Comparison of ENCODE assay signal across 1 cellular context in genomic region chr17:76938009-76938408, GRCh38.
TF ChIP-seq lines count a peak whose summit lies in the region.

No MANE protein-coding gene starts in this region.

TF ChIP-seq in IMR-90, 13 proteins besides CTCF, POLR2A, EP300 and RAD21 (continued from another document):
- TF ChIP-seq MAZ (IDR thresholded peaks at IDR 0.05; ENCODE audit: borderline replicate concordance, low read depth, low read length) (no peak), RCOR1 (IDR thresholded peaks at IDR 0.05; ENCODE audit: insufficient replicate concordance, low read length) (no peak), MAFK (IDR thresholded peaks at IDR 0.05; ENCODE audit: low read depth, low read length) (no peak), CEBPB (IDR thresholded peaks at IDR 0.05; ENCODE audit: low read depth, low read length) (no peak), CHD1 (IDR thresholded peaks at IDR 0.05; ENCODE audit: low read depth, low read length) (no peak), FOS (IDR thresholded peaks at IDR 0.05; ENCODE audit: low read depth, low read length) (no peak), RFX5 (IDR thresholded peaks at IDR 0.05; ENCODE audit: low read depth, low read length) (no peak), BHLHE40 (IDR thresholded peaks at IDR 0.05; ENCODE audit: low read depth, low read length) (no peak), SMC3 (IDR thresholded peaks at IDR 0.05; ENCODE audit: low read depth, low read length) (no peak)
- TF ChIP-seq, protein P1, sequence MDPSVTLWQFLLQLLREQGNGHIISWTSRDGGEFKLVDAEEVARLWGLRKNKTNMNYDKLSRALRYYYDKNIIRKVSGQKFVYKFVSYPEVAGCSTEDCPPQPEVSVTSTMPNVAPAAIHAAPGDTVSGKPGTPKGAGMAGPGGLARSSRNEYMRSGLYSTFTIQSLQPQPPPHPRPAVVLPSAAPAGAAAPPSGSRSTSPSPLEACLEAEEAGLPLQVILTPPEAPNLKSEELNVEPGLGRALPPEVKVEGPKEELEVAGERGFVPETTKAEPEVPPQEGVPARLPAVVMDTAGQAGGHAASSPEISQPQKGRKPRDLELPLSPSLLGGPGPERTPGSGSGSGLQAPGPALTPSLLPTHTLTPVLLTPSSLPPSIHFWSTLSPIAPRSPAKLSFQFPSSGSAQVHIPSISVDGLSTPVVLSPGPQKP (IDR thresholded peaks at IDR 0.05; ENCODE audit: borderline replicate concordance, low read depth, low read length), result no peak
- TF ChIP-seq, protein P2, sequence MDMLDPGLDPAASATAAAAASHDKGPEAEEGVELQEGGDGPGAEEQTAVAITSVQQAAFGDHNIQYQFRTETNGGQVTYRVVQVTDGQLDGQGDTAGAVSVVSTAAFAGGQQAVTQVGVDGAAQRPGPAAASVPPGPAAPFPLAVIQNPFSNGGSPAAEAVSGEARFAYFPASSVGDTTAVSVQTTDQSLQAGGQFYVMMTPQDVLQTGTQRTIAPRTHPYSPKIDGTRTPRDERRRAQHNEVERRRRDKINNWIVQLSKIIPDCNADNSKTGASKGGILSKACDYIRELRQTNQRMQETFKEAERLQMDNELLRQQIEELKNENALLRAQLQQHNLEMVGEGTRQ (IDR thresholded peaks at IDR 0.05; ENCODE audit: low read depth, low read length), result no peak
